Comparison of ENCODE assay signal across 27 cellular contexts in the genomic region with DNA sequence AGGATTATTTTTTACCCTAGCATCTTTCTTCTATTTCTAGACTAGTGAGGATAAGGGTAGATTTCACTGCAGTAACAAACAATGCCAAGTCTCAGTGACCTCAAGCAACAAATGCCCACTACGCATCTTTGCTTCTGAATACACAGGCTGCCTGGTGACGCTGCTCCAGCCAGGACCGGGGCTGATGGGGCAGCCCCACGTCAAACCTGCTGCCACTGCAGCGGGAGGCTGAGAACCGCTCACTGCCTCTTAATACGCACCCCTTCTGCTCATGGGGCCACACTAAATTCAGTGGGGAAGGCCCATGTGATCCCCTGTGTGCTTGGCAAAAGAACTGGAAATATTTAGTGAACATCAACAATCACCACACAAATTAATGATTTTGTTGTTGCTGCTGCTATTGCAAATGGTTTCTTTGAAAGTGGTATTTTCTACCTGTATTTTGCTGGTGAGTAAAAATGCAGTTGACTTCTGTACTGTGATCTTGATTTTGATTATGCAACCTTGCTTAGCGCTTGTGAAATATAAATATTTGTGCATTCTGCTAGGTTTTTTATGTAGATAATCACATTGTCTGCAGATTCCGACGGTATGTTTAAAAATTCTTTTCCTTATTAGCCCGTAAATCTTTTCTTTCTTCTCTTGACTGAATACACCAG.
"Had no signal": no experiment of that assay in that cellular context is flagged by ENCODE, and none has a peak within 500 bp of the region (broad histone marks: within the 10 kb centered on the region; RNA-seq: fewer than 3 reads in every experiment).

No MANE protein-coding gene starts in this region.

- H3K27me3 ChIP-seq: ovary, thyroid gland, tibial nerve, uterus had no signal

- H3K4me1 Mint-ChIP-seq: natural killer cell; nephron; stimulated activated effector memory CD8-positive, alpha-beta T cell treated with anti-CD3 and anti-CD28 coated beads, Interleukin-12 subunit alpha, Interleukin-12 subunit beta, amount 100 ng/mL, for 72 hours; stimulated activated naive B cell treated with anti-CD40 and anti-IgM and Interleukin-4, amounts not matched to agents 10 μg/mL and 1 μg/mL and 100 μg/mL, for 72 hours had no signal

- H3K27me3 Mint-ChIP-seq: stimulated activated naive CD8-positive, alpha-beta T cell treated with anti-CD3 and anti-CD28 coated beads, Interleukin-15, Interleukin-2, amounts not matched to agents 100 ng/mL and 50 ng/mL, for 24 hours had no signal

- H3K27ac ChIP-seq: neural progenitor cell, ovary, parathyroid adenoma, psoas muscle, sigmoid colon, stomach, thoracic aorta, thyroid gland, tibial nerve, upper lobe of left lung, uterus had no signal

- H3K36me3 ChIP-seq: neural progenitor cell, ovary, sigmoid colon, stomach, thoracic aorta, thyroid gland, tibial nerve, upper lobe of left lung, uterus had no signal

- ATAC-seq: naive thymus-derived CD4-positive, alpha-beta T cell; natural killer cell; psoas muscle; right cardiac atrium; stimulated activated effector memory CD8-positive, alpha-beta T cell treated with anti-CD3 and anti-CD28 coated beads, Interleukin-12 subunit alpha, Interleukin-12 subunit beta, amount 100 ng/mL, for 72 hours; stimulated activated naive B cell treated with anti-CD40 and anti-IgM and Interleukin-4, amounts not matched to agents 10 μg/mL and 1 μg/mL and 100 μg/mL, for 72 hours had no signal

- H3K9me3 Mint-ChIP-seq: natural killer cell; stimulated activated effector memory CD8-positive, alpha-beta T cell treated with anti-CD3 and anti-CD28 coated beads, Interleukin-12 subunit alpha, Interleukin-12 subunit beta, amount 100 ng/mL, for 72 hours; stimulated activated naive CD8-positive, alpha-beta T cell treated with anti-CD3 and anti-CD28 coated beads, Interleukin-15, Interleukin-2, amounts not matched to agents 100 ng/mL and 50 ng/mL, for 24 hours had no signal

- H3K9me3 ChIP-seq: ovary, psoas muscle, sigmoid colon, thoracic aorta, thyroid gland, upper lobe of left lung, uterus had no signal

- H3K4me3 ChIP-seq: neural progenitor cell, ovary, psoas muscle, sigmoid colon, stomach, thoracic aorta, thyroid gland, tibial nerve, upper lobe of left lung, uterus had no signal

- H3K27ac Mint-ChIP-seq: naive thymus-derived CD4-positive, alpha-beta T cell; natural killer cell; nephron; neural progenitor cell; progenitor cell of endocrine pancreas; stimulated activated effector memory CD8-positive, alpha-beta T cell treated with anti-CD3 and anti-CD28 coated beads, Interleukin-12 subunit alpha, Interleukin-12 subunit beta, amount 100 ng/mL, for 72 hours; stimulated activated naive B cell treated with anti-CD40 and anti-IgM and Interleukin-4, amounts not matched to agents 10 μg/mL and 1 μg/mL and 100 μg/mL, for 72 hours; stimulated activated naive CD8-positive, alpha-beta T cell treated with anti-CD3 and anti-CD28 coated beads, Interleukin-15, Interleukin-2, amounts not matched to agents 100 ng/mL and 50 ng/mL, for 24 hours had no signal

- H3K4me1 ChIP-seq: neural progenitor cell, parathyroid adenoma, psoas muscle, sigmoid colon, stomach, thyroid gland, tibial nerve, upper lobe of left lung, uterus had no signal

- H3K9ac ChIP-seq: neural progenitor cell, parathyroid adenoma had no signal

- H3K36me3 Mint-ChIP-seq: naive thymus-derived CD4-positive, alpha-beta T cell; natural killer cell; neural progenitor cell; stimulated activated effector memory CD8-positive, alpha-beta T cell treated with anti-CD3 and anti-CD28 coated beads, Interleukin-12 subunit alpha, Interleukin-12 subunit beta, amount 100 ng/mL, for 72 hours; stimulated activated naive B cell treated with anti-CD40 and anti-IgM and Interleukin-4, amounts not matched to agents 10 μg/mL and 1 μg/mL and 100 μg/mL, for 72 hours had no signal

- DNase-seq: naive thymus-derived CD4-positive, alpha-beta T cell; natural killer cell; occipital lobe; ovary; psoas muscle; right cardiac atrium; sigmoid colon; small intestine; stimulated activated CD4-positive, alpha-beta T cell treated with anti-CD3 and anti-CD28 coated beads, Interleukin-15, amount 100 ng/mL, for 24 hours; stimulated activated CD4-positive, alpha-beta T cell treated with anti-CD3 and anti-CD28 coated beads, Interleukin-2, amount 100 ng/mL, for 24 hours; stimulated activated CD4-positive, alpha-beta T cell treated with anti-CD3 and anti-CD28 coated beads, Interleukin-2, amount 100 ng/mL, for 48 hours; stimulated activated CD4-positive, alpha-beta T cell treated with anti-CD3 and anti-CD28 coated beads, Interleukin-4, amount 100 ng/mL, for 24 hours; stimulated activated naive B cell treated with anti-CD40 and anti-IgM and Interleukin-4, amounts not matched to agents 10 μg/mL and 1 μg/mL and 100 μg/mL, for 72 hours; stimulated activated naive CD4-positive, alpha-beta T cell treated with Interleukin-2 at 50 U/mL for 16 hours; stomach; thyroid gland; trophoblast cell; upper lobe of left lung; uterus had no signal

- H3K4me3 Mint-ChIP-seq: naive thymus-derived CD4-positive, alpha-beta T cell; natural killer cell; nephron; neural progenitor cell; stimulated activated effector memory CD8-positive, alpha-beta T cell treated with anti-CD3 and anti-CD28 coated beads, Interleukin-12 subunit alpha, Interleukin-12 subunit beta, amount 100 ng/mL, for 72 hours; stimulated activated naive B cell treated with anti-CD40 and anti-IgM and Interleukin-4, amounts not matched to agents 10 μg/mL and 1 μg/mL and 100 μg/mL, for 72 hours; stimulated activated naive CD8-positive, alpha-beta T cell treated with anti-CD3 and anti-CD28 coated beads, Interleukin-15, Interleukin-2, amounts not matched to agents 100 ng/mL and 50 ng/mL, for 24 hours had no signal
